ENCODE assay signal across 11 cellular contexts in the genomic region with DNA sequence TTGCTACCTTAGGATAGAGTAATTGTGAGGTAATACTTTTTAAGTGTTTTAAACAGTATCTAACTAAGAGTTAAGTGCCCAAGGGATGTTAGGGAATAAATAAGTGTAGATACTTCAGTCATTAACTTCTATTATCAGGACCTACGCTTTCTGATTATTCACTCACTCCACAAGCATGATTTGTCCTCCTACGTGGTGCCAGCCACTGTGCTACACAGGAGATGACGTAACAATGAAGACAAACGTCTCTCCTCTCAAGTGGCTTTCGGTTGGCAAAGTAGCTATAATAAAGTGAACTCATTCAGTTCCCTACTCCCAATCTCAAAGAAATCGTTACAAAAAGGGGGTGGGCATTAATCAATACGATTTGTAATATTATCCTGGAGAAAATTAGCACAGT.
"Had no signal": no experiment of that assay in that cellular context is flagged by ENCODE, and none has a peak within 500 bp of the region (broad histone marks: within the 10 kb centered on the region; RNA-seq: fewer than 3 reads in every experiment).

No MANE protein-coding gene starts in this region.

- H3K27me3 ChIP-seq: colonic mucosa, right atrium auricular region had no signal

- H3K36me3 ChIP-seq: colonic mucosa, right atrium auricular region had no signal

- ATAC-seq: esophagus mucosa; stimulated activated naive CD8-positive, alpha-beta T cell treated with anti-CD3 and anti-CD28 coated beads, Interleukin-15, Interleukin-2, amounts not matched to agents 100 U/mL and 50 U/mL, for 24 hours had no signal

- H3K9me3 ChIP-seq: colonic mucosa, right atrium auricular region had no signal

- H3K4me3 ChIP-seq: colonic mucosa, right atrium auricular region had no signal

- H3K27ac ChIP-seq: colonic mucosa, right atrium auricular region had no signal

- DNase-seq: activated CD4-positive, alpha-beta T cell treated with anti-CD3 and anti-CD28 coated beads, Interleukin-2, amount 50 U/mL, for 48 hours; activated naive CD4-positive, alpha-beta T cell treated with anti-CD3 and anti-CD28 coated beads, Interleukin-2, amount 50 U/mL, for 16 hours; activated T-cell treated with anti-CD3 and anti-CD28 coated beads, Interleukin-2, amount 50 U/mL, for 1 hour; caudate nucleus; colonic mucosa; glutamatergic neuron; hypothalamus; nucleus accumbens; stimulated activated naive CD8-positive, alpha-beta T cell treated with anti-CD3 and anti-CD28 coated beads, Interleukin-15, Interleukin-2, amounts not matched to agents 100 U/mL and 50 U/mL, for 24 hours had no signal

- H3K4me1 ChIP-seq: colonic mucosa, right atrium auricular region had no signal
